Comparison of ENCODE assay signal across 8 cellular contexts in genomic region chr6:39347906-39348585, GRCh38.
DNase-seq lines count a peak whose midpoint lies in the region; TF ChIP-seq lines count a peak whose summit lies in the region.

No MANE protein-coding gene starts in this region.

- DNase-seq in AG20443 (ENCODE audit: low spot score), result peak; percentile 92
- DNase-seq in GM19240 (ENCODE audit: insufficient read length, low spot score), result peak; percentile 76
- DNase-seq in NCI-H1092 treated with DMSO at 0.1 percent for 48 hours (lab: John Stamatoyannopoulos, UW), result peak; percentile 57
- DNase-seq in T-helper 9 cell, result peak; percentile 31
- peak; percentile 52 for DNase-seq in astrocyte of the cerebellum (ENCODE audit: low read depth)
- peak; percentile 85 for DNase-seq in iPS DF 4.7 (ENCODE audit: extremely low read depth, low spot score)
- DNase-seq in smooth muscle cell of the brain vasculature (ENCODE audit: low read depth, low spot score), result peak; percentile 26
- no peak for DNase-seq in NCI-H1048 (lab: John Stamatoyannopoulos, UW)

- TF ChIP-seq CTCF in astrocyte of the cerebellum (IDR thresholded peaks at IDR 0.05; ENCODE audit: low read depth, low read length, missing control alignments), result peak; percentile 95

- in situ Hi-C loops in astrocyte of the cerebellum (cut with HindIII; ENCODE audit: low sequenced_read_pairs), result no loop called here

- no peak overlapping the region for H3K4me3 ChIP-seq in astrocyte of the cerebellum (ENCODE audit: low read depth, low read length)
